Comparison of ENCODE assay signal across 9 cellular contexts in the genomic region with DNA sequence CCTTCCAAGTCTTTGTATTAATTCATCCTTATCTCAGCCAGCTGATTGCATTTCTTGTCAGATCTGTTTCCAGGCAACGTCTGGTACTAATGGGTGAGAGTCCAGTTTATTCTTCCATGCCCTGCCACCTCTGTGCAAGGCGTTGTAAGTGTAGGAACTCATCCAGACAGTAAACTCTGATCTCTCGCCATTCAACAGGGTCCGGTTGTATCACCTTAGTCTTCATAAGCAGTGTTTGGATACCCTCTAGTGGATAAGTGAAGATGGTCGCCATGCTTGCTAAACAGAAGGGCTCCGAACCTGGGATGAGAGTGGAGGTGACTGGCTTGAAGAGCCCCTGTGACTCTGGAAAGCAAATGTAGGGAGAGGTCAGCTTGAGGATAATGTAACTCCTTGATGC. TPM values are rescaled to one million over a fixed set of nuclear protein-coding genes. Genes with fewer than 3 reads are reported as not detected.
DNase-seq lines count a peak whose midpoint lies in the region; ATAC-seq and TF ChIP-seq lines count a peak whose summit lies in the region.
"Had no signal": no experiment of that assay in that cellular context is flagged by ENCODE, and none has a peak within 500 bp of the region (broad histone marks: within the 10 kb centered on the region; RNA-seq: fewer than 3 reads in every experiment).

No MANE protein-coding gene starts in this region.

- no peak overlapping the region for H3K4me3 ChIP-seq in BE2C (ENCODE audit: low read depth, low read length)

- H3K27me3 ChIP-seq in BE2C = no peaks in the 10 kb centered on the region

- no peaks in the 10 kb centered on the region for H3K27me3 Mint-ChIP-seq in activated CD8-positive, alpha-beta T cell treated with anti-CD3 and anti-CD28 coated beads, Interleukin-2, amount 10 ng/mL, durations not matched to agents 7 days and 5 days (ENCODE audit: low read depth)
- H3K27me3 Mint-ChIP-seq: IgD-negative memory B cell had no signal

- TF ChIP-seq CTCF in BE2C (IDR thresholded peaks at IDR 0.05; ENCODE audit: low read depth, low read length) (peak; percentile 51), GM12873 (IDR thresholded peaks at IDR 0.05; ENCODE audit: insufficient read depth, low read depth, low read length, missing control alignments) (peak; percentile 51)

- peak; percentile 80 for ATAC-seq in activated CD8-positive, alpha-beta T cell treated with anti-CD3 and anti-CD28 coated beads, Interleukin-2, amount 10 ng/mL, durations not matched to agents 7 days and 5 days
- ATAC-seq in left cardiac atrium (peak; percentile 86 to 87), sciatic nerve (peak; percentile 89), HG03439 (IDR thresholded peaks at IDR 0.05; ENCODE audit: unreplicated experiment) (no peak), HG02884 (IDR thresholded peaks at IDR 0.05; ENCODE audit: unreplicated experiment) (no peak)

- DNase-seq in BE2C = peak; percentile 8
- peak; percentile 24 for DNase-seq in NCI-H2171 (lab: John Stamatoyannopoulos, UW)
- DNase-seq in activated CD8-positive, alpha-beta T cell treated with anti-CD3 and anti-CD28 coated beads, Interleukin-2, amount 10 ng/mL, durations not matched to agents 7 days and 5 days = peak; percentile 39
- no peak for DNase-seq in left cardiac atrium
- DNase-seq in sciatic nerve (ENCODE audit: low spot score) = no peak

- H3K4me3 Mint-ChIP-seq in activated CD8-positive, alpha-beta T cell treated with anti-CD3 and anti-CD28 coated beads, Interleukin-2, amount 10 ng/mL, durations not matched to agents 7 days and 5 days = no peak overlapping the region
- H3K4me3 Mint-ChIP-seq: IgD-negative memory B cell had no signal

- H3K36me3 ChIP-seq in BE2C = no peaks in the 10 kb centered on the region

- peaks cover 11% of the 10 kb centered on the region for H3K4me1 Mint-ChIP-seq in activated CD8-positive, alpha-beta T cell treated with anti-CD3 and anti-CD28 coated beads, Interleukin-2, amount 10 ng/mL, durations not matched to agents 7 days and 5 days (ENCODE audit: low read depth)
- H3K4me1 Mint-ChIP-seq: IgD-negative memory B cell had no signal

- no peaks in the 10 kb centered on the region for H3K36me3 Mint-ChIP-seq in activated CD8-positive, alpha-beta T cell treated with anti-CD3 and anti-CD28 coated beads, Interleukin-2, amount 10 ng/mL, durations not matched to agents 7 days and 5 days (ENCODE audit: low read depth)
- H3K36me3 Mint-ChIP-seq: IgD-negative memory B cell had no signal

- POLR2A ChIA-PET in activated CD8-positive, alpha-beta T cell treated with anti-CD3 and anti-CD28 coated beads, Interleukin-2, amount 10 ng/mL, durations not matched to agents 7 days and 5 days (lab: Charles Lee) = no interaction called here

- no peaks in the 10 kb centered on the region for H3K4me1 ChIP-seq in BE2C

- intact Hi-C loops in left cardiac atrium (cut with DNase I) = loop anchor here in 1 of 2 donors (2.0 kb wide), 2 partner anchors 43 to 163 kb away; no protein-coding TSS in a partner anchor
- intact Hi-C loops in sciatic nerve (cut with DNase I) = no loop called here

- H3K9me3 Mint-ChIP-seq in activated CD8-positive, alpha-beta T cell treated with anti-CD3 and anti-CD28 coated beads, Interleukin-2, amount 10 ng/mL, durations not matched to agents 7 days and 5 days (ENCODE audit: insufficient read depth) = no peaks in the 10 kb centered on the region
- H3K9me3 Mint-ChIP-seq: IgD-negative memory B cell had no signal

- H3K9me3 ChIP-seq in BE2C = no peaks in the 10 kb centered on the region

- CTCF ChIA-PET in activated CD8-positive, alpha-beta T cell treated with anti-CD3 and anti-CD28 coated beads, Interleukin-2, amount 10 ng/mL, durations not matched to agents 7 days and 5 days (lab: Charles Lee) = interaction anchor here (0.7 to 2.2 kb wide), 6 partner anchors 9 to 169 kb away, joined by 3 to 13 read pairs (median 4); no protein-coding TSS in a partner anchor

- no peak overlapping the region for H3K27ac Mint-ChIP-seq in activated CD8-positive, alpha-beta T cell treated with anti-CD3 and anti-CD28 coated beads, Interleukin-2, amount 10 ng/mL, durations not matched to agents 7 days and 5 days
- H3K27ac Mint-ChIP-seq: IgD-negative memory B cell had no signal

RNA-seq across cellular contexts. Expression of gene CMTM7, which starts 51.6 kb away (rescaled TPM):
- polyA plus RNA-seq in BE2C (2012; ENCODE audit: insufficient read depth, insufficient read length, low read depth) = 15.5 TPM
- 10 to 100 TPM; 38.3 to 42.3 TPM for total RNA-seq in activated CD8-positive, alpha-beta T cell treated with anti-CD3 and anti-CD28 coated beads, Interleukin-2, amount 10 ng/mL, durations not matched to agents 7 days and 5 days
- total RNA-seq in left cardiac atrium (10 to 100 TPM in 1 of 2 donors, 1 to 10 TPM in 1; 8.0 to 10.2 TPM), sciatic nerve (19.5 TPM)

Comparison
In these comparisons a context has a peak if more than half of its experiments do, and no peak if none do; other contexts are left out.
1. DNase-seq: peak in BE2C (single experiment), NCI-H2171 (single experiment) and activated CD8-positive, alpha-beta T cell treated with anti-CD3 and anti-CD28 coated beads, Interleukin-2, amount 10 ng/mL, durations not matched to agents 7 days and 5 days (single experiment); none in left cardiac atrium (single experiment) and sciatic nerve (single experiment).
2. ATAC-seq: peak in activated CD8-positive, alpha-beta T cell treated with anti-CD3 and anti-CD28 coated beads, Interleukin-2, amount 10 ng/mL, durations not matched to agents 7 days and 5 days (single experiment), left cardiac atrium (2 of 2) and sciatic nerve (single experiment); none in HG03439 (single experiment) and HG02884 (single experiment).